In the genomic region with DNA sequence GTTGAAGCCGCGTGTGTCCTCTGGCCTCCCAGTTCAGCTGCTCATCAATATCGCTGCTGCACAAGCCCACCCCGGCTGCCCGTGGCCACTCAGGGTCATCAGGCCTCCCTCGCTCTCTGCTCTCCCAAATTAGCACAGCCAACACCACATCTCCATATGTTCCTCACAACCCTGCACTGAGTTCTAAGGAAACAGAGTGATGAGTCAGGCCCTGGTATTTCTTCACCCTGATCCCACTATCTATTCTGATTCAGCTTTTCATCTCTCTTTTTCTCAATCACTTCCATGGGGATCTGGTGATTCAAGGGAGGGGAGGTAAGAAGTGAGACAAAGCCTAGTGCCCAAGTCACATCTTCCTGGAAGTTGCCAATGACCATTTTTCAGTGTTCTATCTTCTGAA, we compare ENCODE assay signal across 16 cellular contexts. TPM values are rescaled to one million over a fixed set of nuclear protein-coding genes. Genes with fewer than 3 reads are reported as not detected.
DNase-seq lines count a peak whose midpoint lies in the region; ATAC-seq and TF ChIP-seq lines count a peak whose summit lies in the region.
"Had no signal": no experiment of that assay in that cellular context is flagged by ENCODE, and none has a peak within 500 bp of the region (broad histone marks: within the 10 kb centered on the region; RNA-seq: fewer than 3 reads in every experiment).

No MANE protein-coding gene starts in this region.

- H3K36me3 ChIP-seq in left lung: no peaks in the 10 kb centered on the region
- H3K36me3 ChIP-seq: transverse colon had no signal

- TF ChIP-seq CTCF in cardiac fibroblast (IDR thresholded peaks at IDR 0.05; ENCODE audit: low read depth, low read length): no peak
- no peak for TF ChIP-seq CTCF in left lung (IDR thresholded peaks at IDR 0.05)

- H3K27ac ChIP-seq in left lung: no peak overlapping the region
- H3K27ac ChIP-seq: transverse colon had no signal

- peaks cover 4 to 24% of the 10 kb centered on the region in 2 donors for H3K4me1 ChIP-seq in left lung

- no peaks in the 10 kb centered on the region for H3K9me3 ChIP-seq in left lung
- H3K9me3 ChIP-seq: transverse colon had no signal

- H3K4me3 ChIP-seq in cardiac fibroblast (replicated peaks in 1 of 2; ENCODE audit: low read depth in 2 of 2, low read length in 2 of 2): peak overlapping the region in 1 of 2 donors; percentile 3
- H3K4me3 ChIP-seq in left lung: no peak overlapping the region
- H3K4me3 ChIP-seq: lung, transverse colon had no signal

- intact Hi-C loops in left lung (cut with DNase I): no loop called here

- no peaks in the 10 kb centered on the region for H3K27me3 ChIP-seq in left lung
- H3K27me3 ChIP-seq: transverse colon had no signal

- ATAC-seq in left lung (peak; percentile 69), GM18519 (IDR thresholded peaks at IDR 0.05; ENCODE audit: low FRiP score, unreplicated experiment) (no peak)
- ATAC-seq: activated CD4-positive, CD25-positive, alpha-beta regulatory T cell treated with anti-CD3 and anti-CD28 coated beads, Interleukin-2, amount 50 U/mL, for 24 hours; HepG2 had no signal

- DNase-seq in AG08396 (ENCODE audit: low spot score): peak; percentile 41
- peak; percentile 67 for DNase-seq in M059J (ENCODE audit: low read depth)
- DNase-seq in cardiac fibroblast (ENCODE audit: low read depth in 2 of 2): peak; percentile 72 to 88
- no peak for DNase-seq in left lung
- DNase-seq in D341Med (ENCODE audit: low spot score): no peak
- no peak for DNase-seq in activated CD8-positive, alpha-beta memory T cell treated with anti-CD3 and anti-CD28 coated beads, Interleukin-2, amount 50 U/mL, for 4 hours
- no peak for DNase-seq in NCI-H345 (lab: John Stamatoyannopoulos, UW)
- DNase-seq: activated effector memory CD4-positive, alpha-beta T cell treated with anti-CD3 and anti-CD28 coated beads, Interleukin-2, amount 50 U/mL, for 16 hours; C1 segment of cervical spinal cord; GF-D8; NCI-H2107; transverse colon had no signal

RNA-seq across cellular contexts. Expression of a gene that starts 23.8 kb away (rescaled TPM):
- 15.0 and 29.6 TPM in 2 replicates for total RNA-seq in M059J (2014; rRNA removed; shearing (Covaris generic))
- 10 to 100 TPM; 21.3 to 24.3 TPM for total RNA-seq in left lung

Comparison
In these comparisons a context has a peak if more than half of its experiments do, and no peak if none do; other contexts are left out.
1. DNase-seq: peak in AG08396 (single experiment), M059J (single experiment) and cardiac fibroblast (2 of 2); none in left lung (0 of 2), D341Med (single experiment), activated CD8-positive, alpha-beta memory T cell treated with anti-CD3 and anti-CD28 coated beads, Interleukin-2, amount 50 U/mL, for 4 hours (single experiment) and NCI-H345 (single experiment).